ENCODE assay signal across 1 cellular context in the genomic region with DNA sequence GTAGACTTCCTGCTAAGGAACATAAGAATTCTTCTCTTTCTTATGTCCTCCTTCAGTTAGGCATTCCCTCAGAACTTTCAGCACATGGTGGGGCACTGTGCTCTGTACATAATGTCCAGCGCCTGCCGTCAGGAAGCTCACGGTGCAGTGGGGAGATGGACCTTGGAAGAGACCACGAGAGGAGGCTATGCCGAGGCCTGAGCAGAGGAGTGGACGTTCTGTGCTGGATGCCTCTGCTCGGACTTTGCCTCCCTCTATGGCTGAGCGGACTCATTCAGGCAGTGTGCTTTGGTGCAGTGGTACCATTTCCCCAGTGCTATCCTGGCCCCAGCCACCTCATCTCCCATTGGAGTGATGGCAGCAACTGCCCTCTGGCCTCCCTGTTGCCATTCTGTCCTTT.
A peak's percentile ranks its signal among the peaks of the same experiment; 100 is the strongest.
TF ChIP-seq lines count a peak whose summit lies in the region.

No MANE protein-coding gene starts in this region.

TF ChIP-seq in HepG2, 621 proteins besides CTCF, POLR2A, EP300 and RAD21 (continued from another document):
- TF ChIP-seq, protein P1, sequence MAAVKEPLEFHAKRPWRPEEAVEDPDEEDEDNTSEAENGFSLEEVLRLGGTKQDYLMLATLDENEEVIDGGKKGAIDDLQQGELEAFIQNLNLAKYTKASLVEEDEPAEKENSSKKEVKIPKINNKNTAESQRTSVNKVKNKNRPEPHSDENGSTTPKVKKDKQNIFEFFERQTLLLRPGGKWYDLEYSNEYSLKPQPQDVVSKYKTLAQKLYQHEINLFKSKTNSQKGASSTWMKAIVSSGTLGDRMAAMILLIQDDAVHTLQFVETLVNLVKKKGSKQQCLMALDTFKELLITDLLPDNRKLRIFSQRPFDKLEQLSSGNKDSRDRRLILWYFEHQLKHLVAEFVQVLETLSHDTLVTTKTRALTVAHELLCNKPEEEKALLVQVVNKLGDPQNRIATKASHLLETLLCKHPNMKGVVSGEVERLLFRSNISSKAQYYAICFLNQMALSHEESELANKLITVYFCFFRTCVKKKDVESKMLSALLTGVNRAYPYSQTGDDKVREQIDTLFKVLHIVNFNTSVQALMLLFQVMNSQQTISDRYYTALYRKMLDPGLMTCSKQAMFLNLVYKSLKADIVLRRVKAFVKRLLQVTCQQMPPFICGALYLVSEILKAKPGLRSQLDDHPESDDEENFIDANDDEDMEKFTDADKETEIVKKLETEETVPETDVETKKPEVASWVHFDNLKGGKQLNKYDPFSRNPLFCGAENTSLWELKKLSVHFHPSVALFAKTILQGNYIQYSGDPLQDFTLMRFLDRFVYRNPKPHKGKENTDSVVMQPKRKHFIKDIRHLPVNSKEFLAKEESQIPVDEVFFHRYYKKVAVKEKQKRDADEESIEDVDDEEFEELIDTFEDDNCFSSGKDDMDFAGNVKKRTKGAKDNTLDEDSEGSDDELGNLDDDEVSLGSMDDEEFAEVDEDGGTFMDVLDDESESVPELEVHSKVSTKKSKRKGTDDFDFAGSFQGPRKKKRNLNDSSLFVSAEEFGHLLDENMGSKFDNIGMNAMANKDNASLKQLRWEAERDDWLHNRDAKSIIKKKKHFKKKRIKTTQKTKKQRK (IDR thresholded peaks at IDR 0.05; ENCODE audit: low read length), result no peak
- TF ChIP-seq CEBPB (IDR thresholded peaks at IDR 0.05; ENCODE audit: borderline replicate concordance, low read depth, low read length), result no peak
- TF ChIP-seq, protein P2, sequence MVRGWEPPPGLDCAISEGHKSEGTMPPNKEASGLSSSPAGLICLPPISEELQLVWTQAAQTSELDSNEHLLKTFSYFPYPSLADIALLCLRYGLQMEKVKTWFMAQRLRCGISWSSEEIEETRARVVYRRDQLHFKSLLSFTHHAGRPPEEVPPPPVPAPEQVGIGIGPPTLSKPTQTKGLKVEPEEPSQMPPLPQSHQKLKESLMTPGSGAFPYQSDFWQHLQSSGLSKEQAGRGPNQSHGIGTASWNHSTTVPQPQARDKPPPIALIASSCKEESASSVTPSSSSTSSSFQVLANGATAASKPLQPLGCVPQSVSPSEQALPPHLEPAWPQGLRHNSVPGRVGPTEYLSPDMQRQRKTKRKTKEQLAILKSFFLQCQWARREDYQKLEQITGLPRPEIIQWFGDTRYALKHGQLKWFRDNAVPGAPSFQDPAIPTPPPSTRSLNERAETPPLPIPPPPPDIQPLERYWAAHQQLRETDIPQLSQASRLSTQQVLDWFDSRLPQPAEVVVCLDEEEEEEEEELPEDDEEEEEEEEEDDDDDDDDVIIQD (CRISPR knock-in tag; IDR thresholded peaks at IDR 0.05; ENCODE audit: low read depth), result no peak; the same call in 1 of the 2 replicates
- no peak for TF ChIP-seq NR1H2 (CRISPR knock-in tag; IDR thresholded peaks at IDR 0.05; ENCODE audit: borderline replicate concordance, low read depth)
- no peak for TF ChIP-seq TSC22D2 (CRISPR knock-in tag; IDR thresholded peaks at IDR 0.05; ENCODE audit: borderline replicate concordance)
- TF ChIP-seq ZNF737 (CRISPR knock-in tag; IDR thresholded peaks at IDR 0.05; ENCODE audit: borderline replicate concordance), result 0 out of 2 replicates have a peak, but pooled peaks have one; percentile 32
- TF ChIP-seq, protein P3, sequence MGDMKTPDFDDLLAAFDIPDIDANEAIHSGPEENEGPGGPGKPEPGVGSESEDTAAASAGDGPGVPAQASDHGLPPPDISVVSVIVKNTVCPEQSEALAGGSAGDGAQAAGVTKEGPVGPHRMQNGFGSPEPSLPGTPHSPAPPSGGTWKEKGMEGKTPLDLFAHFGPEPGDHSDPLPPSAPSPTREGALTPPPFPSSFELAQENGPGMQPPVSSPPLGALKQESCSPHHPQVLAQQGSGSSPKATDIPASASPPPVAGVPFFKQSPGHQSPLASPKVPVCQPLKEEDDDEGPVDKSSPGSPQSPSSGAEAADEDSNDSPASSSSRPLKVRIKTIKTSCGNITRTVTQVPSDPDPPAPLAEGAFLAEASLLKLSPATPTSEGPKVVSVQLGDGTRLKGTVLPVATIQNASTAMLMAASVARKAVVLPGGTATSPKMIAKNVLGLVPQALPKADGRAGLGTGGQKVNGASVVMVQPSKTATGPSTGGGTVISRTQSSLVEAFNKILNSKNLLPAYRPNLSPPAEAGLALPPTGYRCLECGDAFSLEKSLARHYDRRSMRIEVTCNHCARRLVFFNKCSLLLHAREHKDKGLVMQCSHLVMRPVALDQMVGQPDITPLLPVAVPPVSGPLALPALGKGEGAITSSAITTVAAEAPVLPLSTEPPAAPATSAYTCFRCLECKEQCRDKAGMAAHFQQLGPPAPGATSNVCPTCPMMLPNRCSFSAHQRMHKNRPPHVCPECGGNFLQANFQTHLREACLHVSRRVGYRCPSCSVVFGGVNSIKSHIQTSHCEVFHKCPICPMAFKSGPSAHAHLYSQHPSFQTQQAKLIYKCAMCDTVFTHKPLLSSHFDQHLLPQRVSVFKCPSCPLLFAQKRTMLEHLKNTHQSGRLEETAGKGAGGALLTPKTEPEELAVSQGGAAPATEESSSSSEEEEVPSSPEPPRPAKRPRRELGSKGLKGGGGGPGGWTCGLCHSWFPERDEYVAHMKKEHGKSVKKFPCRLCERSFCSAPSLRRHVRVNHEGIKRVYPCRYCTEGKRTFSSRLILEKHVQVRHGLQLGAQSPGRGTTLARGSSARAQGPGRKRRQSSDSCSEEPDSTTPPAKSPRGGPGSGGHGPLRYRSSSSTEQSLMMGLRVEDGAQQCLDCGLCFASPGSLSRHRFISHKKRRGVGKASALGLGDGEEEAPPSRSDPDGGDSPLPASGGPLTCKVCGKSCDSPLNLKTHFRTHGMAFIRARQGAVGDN (CRISPR knock-in tag; IDR thresholded peaks at IDR 0.05), result no peak
- TF ChIP-seq ZNF33B (CRISPR knock-in tag; IDR thresholded peaks at IDR 0.05), result no peak
- TF ChIP-seq ZNF30 (CRISPR knock-in tag; IDR thresholded peaks at IDR 0.05), result no peak
- TF ChIP-seq AKAP8 (CRISPR knock-in tag; IDR thresholded peaks at IDR 0.05), result no peak
